In genomic region chr5:6734781-6735180, GRCh38 we compare ENCODE assay signal across 10 cellular contexts. TPM values are rescaled to one million over a fixed set of nuclear protein-coding genes. Genes with fewer than 3 reads are reported as not detected.
DNase-seq lines count a peak whose midpoint lies in the region; ATAC-seq and TF ChIP-seq lines count a peak whose summit lies in the region.
"Had no signal": no experiment of that assay in that cellular context is flagged by ENCODE, and none has a peak within 500 bp of the region (broad histone marks: within the 10 kb centered on the region; RNA-seq: fewer than 3 reads in every experiment).

No MANE protein-coding gene starts in this region.

- POLR2A ChIA-PET in CD4-positive, alpha-beta memory T cell (lab: Charles Lee; ENCODE audit: partially characterized antibody), result interaction anchor here (1.2 kb wide), 1 partner anchor 8 kb away, joined by 3 read pairs; no protein-coding TSS in a partner anchor
- POLR2A ChIA-PET in OCI-LY7 (lab: Charles Lee), result interaction anchor here (0.6 to 2.0 kb wide), 2 partner anchors 13 to 541 kb away, joined by 3 to 7 read pairs; no protein-coding TSS in a partner anchor

- H3K4me3 Mint-ChIP-seq in CD4-positive, alpha-beta memory T cell, result peak overlapping the region in 1 of 8 donors; percentile 33
- no peak overlapping the region for H3K4me3 Mint-ChIP-seq in naive B cell

- H3K36me3 Mint-ChIP-seq in CD4-positive, alpha-beta memory T cell, result peaks cover 15 to 39% of the 10 kb centered on the region in 2 donors
- peaks cover 7 to 12% of the 10 kb centered on the region in 2 donors for H3K36me3 Mint-ChIP-seq in naive B cell

- H3K27me3 Mint-ChIP-seq in CD4-positive, alpha-beta memory T cell, result no peaks in the 10 kb centered on the region
- no peaks in the 10 kb centered on the region for H3K27me3 Mint-ChIP-seq in naive B cell

- CTCF ChIA-PET in CD4-positive, alpha-beta memory T cell (lab: Charles Lee; ENCODE audit: partially characterized antibody), result interaction anchor here (0.7 to 3.0 kb wide), 4 partner anchors 11 to 1083 kb away, joined by 3 to 16 read pairs (median 4); no protein-coding TSS in a partner anchor
- CTCF ChIA-PET in OCI-LY7 (lab: Charles Lee; ENCODE audit: unreplicated experiment), result no interaction called here

- H3K4me1 ChIP-seq in CD4-positive, alpha-beta memory T cell (ENCODE audit: insufficient read depth, low read length), result peaks cover 45% of the 10 kb centered on the region
- H3K4me1 ChIP-seq in OCI-LY7 (ENCODE audit: insufficient read depth, low read length, poor library complexity, severe bottlenecking), result peaks cover 43% of the 10 kb centered on the region

- intact Hi-C loops in CD4-positive, alpha-beta memory T cell (cut with micrococcal nuclease), result no loop called here
- intact Hi-C loops in OCI-LY7 (cut with micrococcal nuclease; ENCODE audit: unreplicated experiment), result loop anchor here (10.0 kb wide), 1 partner anchor 550 kb away; no protein-coding TSS in a partner anchor
- intact Hi-C loops in posterior cingulate gyrus (cut with DNase I), result no loop called here

- H3K4me3 ChIP-seq in CD4-positive, alpha-beta memory T cell (ENCODE audit: low read length in 2 of 2), result no peak overlapping the region
- H3K4me3 ChIP-seq in OCI-LY7 (ENCODE audit: low read depth, low read length, poor library complexity, severe bottlenecking), result no peak overlapping the region
- H3K4me3 ChIP-seq: right atrium auricular region had no signal

- no peak overlapping the region for H3K27ac ChIP-seq in CD4-positive, alpha-beta memory T cell (ENCODE audit: low read depth, low read length)
- H3K27ac ChIP-seq in OCI-LY7 (ENCODE audit: low read depth, low read length, poor library complexity, severe bottlenecking), result no peak overlapping the region
- H3K27ac ChIP-seq: right atrium auricular region had no signal

- BruUV-seq in OCI-LY7 (replicated peaks; lab: Mats Ljungman, UMichigan), result no TSS peak

- peak overlapping the region; percentile 6; the same call in 1 of the 2 replicates for H3K4me2 ChIP-seq in OCI-LY7 (ENCODE audit: low read length)

- no peak overlapping the region for H2AFZ ChIP-seq in OCI-LY7 (ENCODE audit: low read length)

- H3K9me3 ChIP-seq in CD4-positive, alpha-beta memory T cell (ENCODE audit: control insufficient read depth in 1 of 2, low read length in 2 of 2), result no peaks in the 10 kb centered on the region
- no peaks in the 10 kb centered on the region for H3K9me3 ChIP-seq in OCI-LY7 (ENCODE audit: low read length)
- H3K9me3 ChIP-seq: right atrium auricular region had no signal

- peaks cover 17% of the 10 kb centered on the region for H3K36me3 ChIP-seq in CD4-positive, alpha-beta memory T cell (ENCODE audit: insufficient read depth, low read length)
- H3K36me3 ChIP-seq in OCI-LY7 (ENCODE audit: insufficient read depth, low read length), result peaks cover 51% of the 10 kb centered on the region

- peaks cover 40 to 74% (median 52%) of the 10 kb centered on the region in 4 donors for H3K4me1 Mint-ChIP-seq in CD4-positive, alpha-beta memory T cell
- H3K4me1 Mint-ChIP-seq in naive B cell, result peaks cover 44 to 67% (median 60%) of the 10 kb centered on the region in 3 donors

- peaks cover 12% of the 10 kb centered on the region; the same call in 1 of the 2 replicates for H4K20me1 ChIP-seq in OCI-LY7 (ENCODE audit: insufficient read depth, low read length)

- no peak for DNase-seq in CD4-positive, alpha-beta memory T cell
- no peak for DNase-seq in OCI-LY7 (ENCODE audit: low spot score)
- DNase-seq in naive B cell, result no peak
- no peak for DNase-seq in effector CD8-positive, alpha-beta T cell (lab: John Stamatoyannopoulos, UW)
- DNase-seq in posterior cingulate gyrus, result no peak
- DNase-seq: GDM1, NCI-H2171 treated with DMSO at 0.1 percent for 48 hours had no signal

- H3K79me2 ChIP-seq in OCI-LY7 (ENCODE audit: insufficient read depth, low read depth, low read length), result peaks cover 72% of the 10 kb centered on the region

- peak overlapping the region; percentile 46 to 84 (median 75) for H3K27ac Mint-ChIP-seq in CD4-positive, alpha-beta memory T cell
- H3K27ac Mint-ChIP-seq in naive B cell, result peak overlapping the region in 4 of 6 donors; percentile 27 to 86 (median 62)

- no peak for TF ChIP-seq CTCF in OCI-LY7 (conservative IDR thresholded peaks at IDR 0.05; ENCODE audit: low read length)

- H3K27me3 ChIP-seq in CD4-positive, alpha-beta memory T cell (ENCODE audit: insufficient read depth, low read length), result no peaks in the 10 kb centered on the region
- H3K27me3 ChIP-seq: right atrium auricular region had no signal

- no peaks in the 10 kb centered on the region for H3K9me2 ChIP-seq in OCI-LY7 (ENCODE audit: insufficient read depth, low read length)

- no peaks in the 10 kb centered on the region for H3K9me3 Mint-ChIP-seq in CD4-positive, alpha-beta memory T cell
- H3K9me3 Mint-ChIP-seq in naive B cell, result no peaks in the 10 kb centered on the region

- ATAC-seq in GM18502 (IDR thresholded peaks at IDR 0.05; ENCODE audit: poor library complexity, unreplicated experiment) (peak; percentile 34), naive B cell (ENCODE audit: low read depth in 2 of 2) (no peak), GM18858 (IDR thresholded peaks at IDR 0.05; ENCODE audit: unreplicated experiment) (no peak)

RNA-seq across cellular contexts. Expression of gene TENT4A, which starts 21.5 kb away (rescaled TPM):
- total RNA-seq in CD4-positive, alpha-beta memory T cell, result 10 to 100 TPM; 44.9 to 49.1 TPM
- polyA plus RNA-seq in CD4-positive, alpha-beta memory T cell, result 1 to 10 TPM in 1 of 2 donors, under 1 TPM in 1; 0.55 to 1.8 TPM
- total RNA-seq in OCI-LY7 (2014; rRNA removed; shearing (Covaris generic)), result 39.0 and 41.1 TPM in 2 replicates
- 46.1 and 53.5 TPM in 2 replicates for total RNA-seq in OCI-LY7 (2022)
- 1 to 10 TPM in 3 of 6 donors, under 1 TPM in 3; 0.04 to 2.0 (median 0.96) TPM for polyA plus RNA-seq in naive B cell (ENCODE audit: low read depth in 6 of 6)
